ENCODE assay signal across 8 cellular contexts in genomic region chr10:122051609-122052385, GRCh38.
DNase-seq lines count a peak whose midpoint lies in the region; ATAC-seq and TF ChIP-seq lines count a peak whose summit lies in the region.

No MANE protein-coding gene starts in this region.

- H3K4me1 ChIP-seq in adrenal gland (replicated peaks in 1 of 2) (peaks cover 3 to 22% of the 10 kb centered on the region in 2 donors), testis (peaks cover 4% of the 10 kb centered on the region)

- TF ChIP-seq CTCF in adrenal gland (IDR thresholded peaks at IDR 0.05) (peak; percentile 62 to 77 (median 66)), testis (IDR thresholded peaks at IDR 0.05) (peak; percentile 41 to 64 (median 47)), GM13977 (IDR thresholded peaks at IDR 0.05; ENCODE audit: extremely low read depth, insufficient read depth, missing control alignments) (no peak)

- H3K27ac ChIP-seq in adrenal gland: peak overlapping the region; percentile 41 to 89 (median 69)
- H3K27ac ChIP-seq in testis: no peak overlapping the region

- DNase-seq in NCI-H82 (lab: John Stamatoyannopoulos, UW): peak; percentile 49
- no peak for DNase-seq in NCI-H82 treated with DMSO at 0.1 percent for 48 hours (lab: John Stamatoyannopoulos, UW; ENCODE audit: unreplicated experiment)
- DNase-seq in adrenal gland: peak; percentile 63 to 80 (median 77)
- DNase-seq in iPS DF 19.7 (ENCODE audit: low read depth, low spot score): peak; percentile 50
- peak; percentile 48 for DNase-seq in testis
- no peak for DNase-seq in stimulated activated CD4-positive, alpha-beta T cell treated with anti-CD3 and anti-CD28 coated beads, Interleukin-12 subunit alpha, Interleukin-12 subunit beta, amount 100 ng/mL, for 4 hours
- DNase-seq in GM13977 (ENCODE audit: low spot score): no peak

- H3K36me3 ChIP-seq in adrenal gland (replicated peaks in 1 of 2): no peaks in the 10 kb centered on the region
- no peaks in the 10 kb centered on the region for H3K36me3 ChIP-seq in testis (ENCODE audit: low read depth, missing control alignments)

- H3K27me3 ChIP-seq in adrenal gland: no peaks in the 10 kb centered on the region
- H3K27me3 ChIP-seq in testis: no peaks in the 10 kb centered on the region

- intact Hi-C loops in adrenal gland (cut with DNase I): loop anchor here in 1 of 2 donors (10.0 kb wide), 1 partner anchor 53 kb away; no protein-coding TSS in a partner anchor
- intact Hi-C loops in testis (cut with DNase I; ENCODE audit: low total_unique reads): loop anchor here (10.0 kb wide), 1 partner anchor 63 kb away; no protein-coding TSS in a partner anchor

- no peak for ATAC-seq in GM18870 (IDR thresholded peaks at IDR 0.05; ENCODE audit: unreplicated experiment)

- in situ Hi-C loops in GM13977 (cut with MboI; ENCODE audit: low pct_unique_long_range_greater_than_20kb, low sequenced_read_pairs, unreplicated experiment): no loop called here

- H3K4me3 ChIP-seq in adrenal gland: no peak overlapping the region
- H3K4me3 ChIP-seq in testis: no peak overlapping the region

- no peak for TF ChIP-seq POLR2A in adrenal gland (IDR thresholded peaks at IDR 0.05)
- TF ChIP-seq POLR2A in testis (IDR thresholded peaks at IDR 0.05): no peak

- WGBS in adrenal gland, 4 donors: 54 to 73% (median 62%) methylated on average over 2 of the region's 2 CpGs
- 72 to 78% methylated on average over 2 of the region's 2 CpGs for WGBS in testis, 2 donors

- H3K9me3 ChIP-seq in adrenal gland (replicated peaks in 1 of 3): no peaks in the 10 kb centered on the region
- no peaks in the 10 kb centered on the region for H3K9me3 ChIP-seq in testis

Comparison
In these comparisons a context has a peak if more than half of its experiments do, and no peak if none do; other contexts are left out.
1. DNase-seq: peak in NCI-H82 (single experiment), adrenal gland (7 of 7), iPS DF 19.7 (single experiment) and testis (single experiment); none in NCI-H82 treated with DMSO at 0.1 percent for 48 hours (single experiment), stimulated activated CD4-positive, alpha-beta T cell treated with anti-CD3 and anti-CD28 coated beads, Interleukin-12 subunit alpha, Interleukin-12 subunit beta, amount 100 ng/mL, for 4 hours (single experiment) and GM13977 (single experiment).
2. H3K27ac ChIP-seq: peak in adrenal gland (5 of 5); none in testis (0 of 2).